Comparison of ENCODE assay signal across 18 cellular contexts in the genomic region with DNA sequence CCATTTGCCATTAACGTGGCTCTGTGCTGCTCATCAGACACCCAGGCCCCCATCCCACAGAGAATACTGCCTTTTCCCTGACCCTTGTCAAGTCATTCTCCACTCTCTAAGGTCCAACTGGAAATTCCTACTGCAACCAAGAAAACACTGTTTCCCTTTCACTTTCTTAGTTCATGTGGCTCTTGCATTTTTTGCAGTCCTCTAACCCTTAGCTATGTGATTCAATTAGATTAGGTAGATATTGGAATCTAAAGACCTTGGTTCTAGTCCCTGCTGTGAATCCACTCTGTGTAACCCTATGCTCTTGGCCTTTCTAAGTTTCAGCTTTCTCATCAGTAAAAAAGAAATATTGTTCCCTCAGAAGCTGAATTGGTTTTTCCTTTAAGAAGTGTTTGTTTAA.
DNase-seq lines count a peak whose midpoint lies in the region; ATAC-seq, FAIRE-seq and TF ChIP-seq lines count a peak whose summit lies in the region.
"Had no signal": no experiment of that assay in that cellular context is flagged by ENCODE, and none has a peak within 500 bp of the region (broad histone marks: within the 10 kb centered on the region; RNA-seq: fewer than 3 reads in every experiment).

No MANE protein-coding gene starts in this region.

- DNase-seq in GM12865 (ENCODE audit: low read depth) (peak; percentile 30), astrocyte (ENCODE audit: low read depth) (peak; percentile 50), fibroblast of peridontal ligament (ENCODE audit: extremely low read depth) (peak; percentile 35), osteoblast (ENCODE audit: insufficient read length, low spot score, missing footprints) (no peak), germinal center (ENCODE audit: low spot score) (no peak), foreskin keratinocyte (no peak)
- no peak for DNase-seq in activated naive CD8-positive, alpha-beta T cell treated with anti-CD3 and anti-CD28 coated beads, Interleukin-2, amount 50 U/mL, for 24 hours
- DNase-seq: Caco-2, Kasumi-1, NCI-H1417, NCI-H2029, NCI-H2171 treated with DMSO at 0.1 percent for 48 hours, NCI-H510A treated with DMSO at 0.1 percent for 48 hours had no signal

- no peak for FAIRE-seq in astrocyte (lab: Jason Lieb, UNC)
- FAIRE-seq: A204.1, H54 had no signal

- H3K27ac ChIP-seq in astrocyte (ENCODE audit: low read depth, low read length) = peak overlapping the region; percentile 69
- no peak overlapping the region for H3K27ac ChIP-seq in osteoblast (ENCODE audit: low read depth, low read length)
- H3K27ac ChIP-seq in foreskin keratinocyte = no peak overlapping the region

- H3K36me3 ChIP-seq in astrocyte (ENCODE audit: insufficient read depth, low read length) (no peaks in the 10 kb centered on the region), osteoblast (ENCODE audit: insufficient read depth, low read length) (no peaks in the 10 kb centered on the region)

- H3K79me2 ChIP-seq in astrocyte (ENCODE audit: insufficient read depth, low read length) (no peaks in the 10 kb centered on the region), osteoblast (ENCODE audit: insufficient read depth, low read length) (no peaks in the 10 kb centered on the region)

- no peaks in the 10 kb centered on the region for H3K27me3 Mint-ChIP-seq in astrocyte (ENCODE audit: low read depth, unreplicated experiment)
- peaks cover 2% of the 10 kb centered on the region for H3K27me3 Mint-ChIP-seq in activated naive CD8-positive, alpha-beta T cell treated with anti-CD3 and anti-CD28 coated beads, Interleukin-2, amount 50 U/mL, for 24 hours

- H3K27ac Mint-ChIP-seq in astrocyte (ENCODE audit: unreplicated experiment) = no peak overlapping the region
- no peak overlapping the region for H3K27ac Mint-ChIP-seq in activated naive CD8-positive, alpha-beta T cell treated with anti-CD3 and anti-CD28 coated beads, Interleukin-2, amount 50 U/mL, for 24 hours

- H3K9me3 ChIP-seq in astrocyte (ENCODE audit: insufficient read depth, low read depth, low read length) = no peaks in the 10 kb centered on the region
- no peaks in the 10 kb centered on the region for H3K9me3 ChIP-seq in osteoblast (ENCODE audit: low read depth, low read length)
- H3K9me3 ChIP-seq: Caco-2 had no signal

- TF ChIP-seq CTCF in GM12865 (IDR thresholded peaks at IDR 0.05; ENCODE audit: insufficient read depth, low read depth, low read length, missing control alignments) = no peak
- TF ChIP-seq CTCF in astrocyte (IDR thresholded peaks at IDR 0.05; ENCODE audit: insufficient read depth, low read depth, low read length) = no peak
- no peak for TF ChIP-seq CTCF in osteoblast (IDR thresholded peaks at IDR 0.05; ENCODE audit: extremely low read depth, low read depth, low read length)
- no peak for TF ChIP-seq CTCF in foreskin keratinocyte (conservative IDR thresholded peaks at IDR 0.05)

- peaks cover 2% of the 10 kb centered on the region for H3K9me3 Mint-ChIP-seq in astrocyte (ENCODE audit: unreplicated experiment)
- no peaks in the 10 kb centered on the region for H3K9me3 Mint-ChIP-seq in activated naive CD8-positive, alpha-beta T cell treated with anti-CD3 and anti-CD28 coated beads, Interleukin-2, amount 50 U/mL, for 24 hours

- H3K36me3 Mint-ChIP-seq in astrocyte (ENCODE audit: low read depth, unreplicated experiment) = peaks cover 2% of the 10 kb centered on the region
- no peaks in the 10 kb centered on the region for H3K36me3 Mint-ChIP-seq in activated naive CD8-positive, alpha-beta T cell treated with anti-CD3 and anti-CD28 coated beads, Interleukin-2, amount 50 U/mL, for 24 hours (ENCODE audit: low read depth)

- H3K4me1 ChIP-seq in astrocyte (ENCODE audit: insufficient read depth, low read length) = peaks cover 25% of the 10 kb centered on the region
- H3K4me1 ChIP-seq in osteoblast (ENCODE audit: insufficient read depth, low read length) = peaks cover 32% of the 10 kb centered on the region
- H3K4me1 ChIP-seq in foreskin keratinocyte = peaks cover 9% of the 10 kb centered on the region
- H3K4me1 ChIP-seq: Caco-2 had no signal

- no peaks in the 10 kb centered on the region for H4K20me1 ChIP-seq in astrocyte (ENCODE audit: insufficient read depth, low read length)
- no peaks in the 10 kb centered on the region for H4K20me1 ChIP-seq in osteoblast (ENCODE audit: insufficient read depth, low read length)

- no peak for ATAC-seq in activated naive CD8-positive, alpha-beta T cell treated with anti-CD3 and anti-CD28 coated beads, Interleukin-2, amount 50 U/mL, for 24 hours
- ATAC-seq in foreskin keratinocyte (no peak), GM21825 (IDR thresholded peaks at IDR 0.05; ENCODE audit: unreplicated experiment) (no peak)
- ATAC-seq: Panc1, Right ventricle myocardium inferior had no signal

- no peak overlapping the region for H3K9ac ChIP-seq in astrocyte (ENCODE audit: low read length)

- H3K27me3 ChIP-seq in astrocyte (ENCODE audit: insufficient read depth, low read length) (no peaks in the 10 kb centered on the region), osteoblast (ENCODE audit: insufficient read depth, low read length) (no peaks in the 10 kb centered on the region), foreskin keratinocyte (no peaks in the 10 kb centered on the region)

- H3K4me2 ChIP-seq in astrocyte (ENCODE audit: low read length) (peak overlapping the region; percentile 82), osteoblast (ENCODE audit: insufficient read depth, low read length) (no peak overlapping the region)

- H3K4me3 ChIP-seq in GM12865 (ENCODE audit: low read depth, low read length) (no peak overlapping the region), astrocyte (ENCODE audit: insufficient read depth, low read depth, low read length) (no peak overlapping the region), osteoblast (ENCODE audit: insufficient read depth, low read length) (no peak overlapping the region)

- peaks cover 29% of the 10 kb centered on the region for H3K4me1 Mint-ChIP-seq in astrocyte (ENCODE audit: low read depth, unreplicated experiment)
- H3K4me1 Mint-ChIP-seq in activated naive CD8-positive, alpha-beta T cell treated with anti-CD3 and anti-CD28 coated beads, Interleukin-2, amount 50 U/mL, for 24 hours = peaks cover 4% of the 10 kb centered on the region

- H3K4me3 Mint-ChIP-seq in astrocyte (ENCODE audit: unreplicated experiment) = no peak overlapping the region
- no peak overlapping the region for H3K4me3 Mint-ChIP-seq in activated naive CD8-positive, alpha-beta T cell treated with anti-CD3 and anti-CD28 coated beads, Interleukin-2, amount 50 U/mL, for 24 hours

- no peak overlapping the region for H2AFZ ChIP-seq in astrocyte (ENCODE audit: low read depth, low read length)
- peak overlapping the region; percentile 12 for H2AFZ ChIP-seq in osteoblast (ENCODE audit: low read length)

Comparison
In these comparisons a context has a peak if more than half of its experiments do, and no peak if none do; other contexts are left out.
1. DNase-seq: peak in GM12865 (single experiment), astrocyte (single experiment) and fibroblast of peridontal ligament (single experiment); none in osteoblast (single experiment), activated naive CD8-positive, alpha-beta T cell treated with anti-CD3 and anti-CD28 coated beads, Interleukin-2, amount 50 U/mL, for 24 hours (single experiment), germinal center (single experiment) and foreskin keratinocyte (0 of 2).